Comparison of ENCODE assay signal across 8 cellular contexts in the genomic region with DNA sequence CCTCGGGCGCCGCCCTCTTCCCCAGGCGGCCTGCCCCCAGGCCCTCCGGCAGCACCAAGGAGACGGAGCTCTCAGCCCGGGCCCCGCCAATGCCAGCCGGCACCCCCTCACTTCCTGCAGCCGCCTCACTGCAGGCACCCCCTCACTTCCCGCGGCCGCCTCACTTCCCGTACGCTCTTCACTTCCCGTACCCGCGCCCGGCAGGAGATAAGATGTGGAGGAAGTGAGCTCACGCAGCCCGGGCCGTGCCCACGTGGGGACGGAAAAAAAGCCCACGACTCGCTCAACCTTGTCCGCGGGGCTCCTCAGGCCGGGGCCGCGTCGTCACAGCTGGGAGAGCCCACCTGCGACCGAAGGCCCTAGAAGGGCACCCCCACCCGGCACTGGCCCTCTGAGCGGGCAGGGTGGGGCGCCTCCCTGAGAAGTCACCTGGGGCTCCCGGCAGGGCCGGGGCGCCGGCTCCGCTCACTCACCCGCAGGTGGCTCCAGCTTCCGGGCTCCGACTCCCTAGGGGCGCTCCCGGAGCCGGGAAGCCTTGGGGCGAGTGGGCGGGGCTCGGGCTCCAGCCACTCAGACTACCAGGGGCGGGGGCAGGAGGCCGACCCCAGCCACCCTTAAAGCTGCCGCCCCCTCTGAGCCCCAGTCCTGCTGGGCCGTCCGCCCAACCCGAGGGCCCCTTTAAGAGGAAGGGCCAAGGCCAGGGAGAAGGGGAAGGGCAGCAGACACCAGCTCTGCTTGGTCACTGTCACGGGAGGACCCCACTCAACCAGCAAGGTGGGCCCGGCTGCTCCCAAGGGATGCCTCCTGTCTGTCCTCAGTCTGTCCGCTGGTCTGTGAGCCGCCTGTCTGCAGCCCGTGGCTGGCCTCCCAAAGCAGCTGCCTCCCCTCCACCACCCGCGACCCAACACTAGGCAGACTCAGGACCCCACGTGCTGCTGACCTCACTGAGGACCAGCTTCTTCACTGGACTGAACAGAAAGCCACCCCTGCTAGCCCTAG. TPM values are rescaled to one million over a fixed set of nuclear protein-coding genes. Genes with fewer than 3 reads are reported as not detected.
DNase-seq lines count a peak whose midpoint lies in the region; ATAC-seq, FAIRE-seq and TF ChIP-seq lines count a peak whose summit lies in the region.

No MANE protein-coding gene starts in this region.

- peak overlapping the region; percentile 66 to 86 (median 77) for H3K4me3 ChIP-seq in HepG2 (replicated peaks in 1 of 3; ENCODE audit: insufficient read depth in 1 of 3, low read depth in 2 of 3, low read length in 3 of 3)

- no peak for TF ChIP-seq RAD21 in HepG2 (CRISPR knock-in tag; IDR thresholded peaks at IDR 0.05)

- TF ChIP-seq CTCF in HepG2 (CRISPR knock-in tag; IDR thresholded peaks at IDR 0.05) = peak; percentile 24; the same call in 1 of the 2 replicates

- peak; percentile 90 for DNase-seq in GM12891 (ENCODE audit: insufficient read length, low spot score)
- DNase-seq in NCI-H526 treated with DMSO at 0.1 percent for 48 hours (lab: John Stamatoyannopoulos, UW) = peak; percentile 69
- DNase-seq in activated CD4-positive, alpha-beta T cell treated with anti-CD3 and anti-CD28 coated beads, Interleukin-2, amount 50 U/mL, for 1 hour = peak; percentile 81
- DNase-seq in dedifferentiated amniotic fluid mesenchymal stem cell (ENCODE audit: extremely low spot score) = peak; percentile 22
- peak; percentile 75 for DNase-seq in HepG2 (ENCODE audit: low spot score)
- peak; percentile 70 to 77 for DNase-seq in stimulated activated CD4-positive, alpha-beta T cell treated with anti-CD3 and anti-CD28 coated beads, Interleukin-2, amount 100 ng/mL, for 48 hours
- no peak for DNase-seq in cortex of kidney (lab: John Stamatoyannopoulos, UW)

- TF ChIP-seq EP300 in HepG2 (IDR thresholded peaks at IDR 0.05; ENCODE audit: low read depth in 2 of 2, low read length in 2 of 2) (no peak), HepG2 (CRISPR knock-in tag; IDR thresholded peaks at IDR 0.05; ENCODE audit: borderline replicate concordance) (no peak)

- intact Hi-C loops in HepG2 (cut with micrococcal nuclease; ENCODE audit: unreplicated experiment) = loop anchor here (1.0 kb wide), 1 partner anchor 63 kb away; no protein-coding TSS in a partner anchor

- BruUV-seq in HepG2 (replicated peaks; lab: Mats Ljungman, UMichigan) = TSS peak; percentile 48

- CTCF ChIA-PET in HepG2 (lab: Yijun Ruan, JAX; ENCODE audit: low intra/inter-chr PET ratio, low total read pairs) = interaction anchor here (1.7 kb wide), 2 partner anchors 69 to 74 kb away, joined by 6 read pairs; no protein-coding TSS in a partner anchor

- H3K79me2 ChIP-seq in HepG2 (ENCODE audit: insufficient read depth, low read length) = peaks cover 66% of the 10 kb centered on the region

- POLR2A ChIA-PET in HepG2 (lab: Yijun Ruan, JAX) = interaction anchor here (0.8 to 2.6 kb wide), 16 partner anchors 9 to 183 kb away, joined by 3 to 28 read pairs (median 4); partner anchors contain the start of genes DEPDC5 and PISD

- H3K27ac ChIP-seq in HepG2 (ENCODE audit: extremely low read length, insufficient read depth, low read length) = peak overlapping the region; percentile 72

- peaks cover 72% of the 10 kb centered on the region for H3K4me1 ChIP-seq in HepG2 (ENCODE audit: insufficient read depth, low read length)

- H3K36me3 ChIP-seq in HepG2 (replicated peaks in 1 of 2; ENCODE audit: control insufficient read depth in 1 of 2, insufficient read depth in 2 of 2, low read length in 2 of 2) = peaks cover 9 to 20% of the 10 kb centered on the region in 2 experiments

- H4K20me1 ChIP-seq in HepG2 (ENCODE audit: insufficient read depth, low read length) = peaks cover 53% of the 10 kb centered on the region

- peak overlapping the region; percentile 77 for H3K9ac ChIP-seq in HepG2 (ENCODE audit: insufficient read depth, low read depth, low read length)

- FAIRE-seq in GM12891 (lab: Jason Lieb, UNC) (peak; percentile 85), HepG2 (lab: Jason Lieb, UNC) (no peak)

- H2AFZ ChIP-seq in HepG2 (ENCODE audit: low read length) = no peak overlapping the region

- in situ Hi-C loops in HepG2 (cut with HindIII; ENCODE audit: extremely low pct_ligation_motif_present, low pct_unique_long_range_greater_than_20kb) = no loop called here

- peak overlapping the region; percentile 96 for H3K4me2 ChIP-seq in HepG2 (ENCODE audit: low read depth, low read length)

- ATAC-seq in HG02943 (IDR thresholded peaks at IDR 0.05; ENCODE audit: low read depth, unreplicated experiment) = peak; percentile 63
- peak; percentile 80 for ATAC-seq in HepG2

- H3K27me3 ChIP-seq in HepG2 (ENCODE audit: control insufficient read depth in 1 of 2, insufficient read depth in 2 of 2, low read length in 2 of 2) = no peaks in the 10 kb centered on the region

- 20% methylated on average over 5 of the region's 65 CpGs for WGBS in HepG2 (ENCODE audit: low lambda C conversion rate)

- TF ChIP-seq POLR2A in GM12891 (IDR thresholded peaks at IDR 0.05; ENCODE audit: low read depth, low read length) (no peak; the same call in 1 of the 2 replicates), HepG2 (IDR thresholded peaks at IDR 0.05; ENCODE audit: insufficient read depth in 1 of 2, low read depth in 2 of 2, low read length in 2 of 2) (peak; percentile 55 to 56; a peak in 3 of 4 replicates)

- no peaks in the 10 kb centered on the region for H3K9me3 ChIP-seq in HepG2 (ENCODE audit: low read length)

TF ChIP-seq in GM12891, 5 proteins besides CTCF, POLR2A, EP300 and RAD21:
- peak; percentile 64 for TF ChIP-seq SPI1 (IDR thresholded peaks at IDR 0.05; ENCODE audit: low read depth, low read length)
- TF ChIP-seq POLR2AphosphoS5 (IDR thresholded peaks at IDR 0.05; ENCODE audit: low read depth, low read length) = peak; percentile 20; the same call in 1 of the 2 replicates
- TF ChIP-seq TAF1 (IDR thresholded peaks at IDR 0.05; ENCODE audit: low read depth, low read length) = no peak
- TF ChIP-seq POU2F2 (IDR thresholded peaks at IDR 0.05; ENCODE audit: low read depth, low read length) = no peak
TF ChIP-seq in GM12891: peak in this region for 2.

TF ChIP-seq in HepG2, 621 proteins besides CTCF, POLR2A, EP300 and RAD21 (continues in another document):
- TF ChIP-seq, protein P1, sequence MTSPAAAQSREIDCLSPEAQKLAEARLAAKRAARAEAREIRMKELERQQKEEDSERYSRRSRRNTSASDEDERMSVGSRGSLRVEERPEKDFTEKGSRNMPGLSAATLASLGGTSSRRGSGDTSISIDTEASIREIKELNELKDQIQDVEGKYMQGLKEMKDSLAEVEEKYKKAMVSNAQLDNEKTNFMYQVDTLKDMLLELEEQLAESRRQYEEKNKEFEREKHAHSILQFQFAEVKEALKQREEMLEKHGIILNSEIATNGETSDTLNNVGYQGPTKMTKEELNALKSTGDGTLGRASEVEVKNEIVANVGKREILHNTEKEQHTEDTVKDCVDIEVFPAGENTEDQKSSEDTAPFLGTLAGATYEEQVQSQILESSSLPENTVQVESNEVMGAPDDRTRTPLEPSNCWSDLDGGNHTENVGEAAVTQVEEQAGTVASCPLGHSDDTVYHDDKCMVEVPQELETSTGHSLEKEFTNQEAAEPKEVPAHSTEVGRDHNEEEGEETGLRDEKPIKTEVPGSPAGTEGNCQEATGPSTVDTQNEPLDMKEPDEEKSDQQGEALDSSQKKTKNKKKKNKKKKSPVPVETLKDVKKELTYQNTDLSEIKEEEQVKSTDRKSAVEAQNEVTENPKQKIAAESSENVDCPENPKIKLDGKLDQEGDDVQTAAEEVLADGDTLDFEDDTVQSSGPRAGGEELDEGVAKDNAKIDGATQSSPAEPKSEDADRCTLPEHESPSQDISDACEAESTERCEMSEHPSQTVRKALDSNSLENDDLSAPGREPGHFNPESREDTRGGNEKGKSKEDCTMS (CRISPR knock-in tag; conservative IDR thresholded peaks at IDR 0.05) = no peak
- no peak for TF ChIP-seq ESRRA (CRISPR knock-in tag; IDR thresholded peaks at IDR 0.05; ENCODE audit: low read depth)
- no peak for TF ChIP-seq MLLT10 (CRISPR knock-in tag; IDR thresholded peaks at IDR 0.05)
- no peak for TF ChIP-seq CBX5 (CRISPR knock-in tag; IDR thresholded peaks at IDR 0.05; ENCODE audit: borderline replicate concordance)

RNA-seq across cellular contexts. Expression of gene PISD, which starts 31.4 kb away (rescaled TPM):
- polyA plus RNA-seq in GM12891 (2012; ENCODE audit: low read depth, missing spikeins) = 29.0 TPM
- total RNA-seq in HepG2 (2016; rRNA removed; fragmentation: Illumina TruSeq; extraction: Trizol) = 30.0 and 47.7 TPM in 2 replicates
- total RNA-seq in HepG2 (2016; cell fraction: cytosol; rRNA removed; fragmentation: Illumina TruSeq; extraction: Trizol; ENCODE audit: low read depth) = 8.9 and 9.7 TPM in 2 replicates
- total RNA-seq in HepG2 (2016; cell fraction: insoluble cytoplasmic fraction; rRNA removed; fragmentation: Illumina TruSeq; extraction: Trizol) = 26.3 and 48.8 TPM in 2 replicates
- total RNA-seq in HepG2 (2016; cell fraction: membrane; rRNA removed; fragmentation: Illumina TruSeq; extraction: Trizol) = 21.3 and 21.7 TPM in 2 replicates
- total RNA-seq in HepG2 (2016; cell fraction: nucleus; rRNA removed; fragmentation: Illumina TruSeq; extraction: Trizol) = 39.3 and 43.4 TPM in 2 replicates
- 30.1 and 38.6 TPM in 2 replicates for polyA plus RNA-seq in HepG2 (2011; rRNA removed)
- polyA plus RNA-seq in HepG2 (2011; cell fraction: cytosol; rRNA removed) = 27.5 and 28.8 TPM in 2 replicates
- polyA plus RNA-seq in HepG2 (2011; cell fraction: nucleus; rRNA removed) = 96.1 and 99.7 TPM in 2 replicates
- 21.9 and 29.8 TPM in 2 replicates for polyA plus RNA-seq in HepG2 (2012)
- 7.1 and 8.1 TPM in 2 replicates for polyA plus RNA-seq in HepG2 (2016; cell fraction: cytosol; fragmentation: Illumina TruSeq; extraction: Trizol; ENCODE audit: low read depth)
- polyA plus RNA-seq in HepG2 (2016; cell fraction: insoluble cytoplasmic fraction; fragmentation: Illumina TruSeq; extraction: Trizol; ENCODE audit: low read depth) = 25.8 and 29.7 TPM in 2 replicates
- polyA plus RNA-seq in HepG2 (2016; cell fraction: membrane; fragmentation: Illumina TruSeq; extraction: Trizol; ENCODE audit: low read depth) = 14.7 and 16.1 TPM in 2 replicates
- polyA plus RNA-seq in HepG2 (2016; cell fraction: nucleus; fragmentation: Illumina TruSeq; extraction: Trizol; ENCODE audit: insufficient read depth, low read depth) = 78.0 and 82.4 TPM in 2 replicates
- polyA minus RNA-seq in HepG2 (2011; rRNA and poly(A)+ RNA removed; ENCODE audit: low replicate concordance) = 24.4 and 42.4 TPM in 2 replicates
- 13.1 and 16.7 TPM in 2 replicates for polyA minus RNA-seq in HepG2 (2011; cell fraction: cytosol; rRNA and poly(A)+ RNA removed)
- polyA minus RNA-seq in HepG2 (2011; cell fraction: nucleus; rRNA and poly(A)+ RNA removed) = 18.4 and 22.0 TPM in 2 replicates
